Comparison of ENCODE assay signal across 9 cellular contexts in the genomic region with DNA sequence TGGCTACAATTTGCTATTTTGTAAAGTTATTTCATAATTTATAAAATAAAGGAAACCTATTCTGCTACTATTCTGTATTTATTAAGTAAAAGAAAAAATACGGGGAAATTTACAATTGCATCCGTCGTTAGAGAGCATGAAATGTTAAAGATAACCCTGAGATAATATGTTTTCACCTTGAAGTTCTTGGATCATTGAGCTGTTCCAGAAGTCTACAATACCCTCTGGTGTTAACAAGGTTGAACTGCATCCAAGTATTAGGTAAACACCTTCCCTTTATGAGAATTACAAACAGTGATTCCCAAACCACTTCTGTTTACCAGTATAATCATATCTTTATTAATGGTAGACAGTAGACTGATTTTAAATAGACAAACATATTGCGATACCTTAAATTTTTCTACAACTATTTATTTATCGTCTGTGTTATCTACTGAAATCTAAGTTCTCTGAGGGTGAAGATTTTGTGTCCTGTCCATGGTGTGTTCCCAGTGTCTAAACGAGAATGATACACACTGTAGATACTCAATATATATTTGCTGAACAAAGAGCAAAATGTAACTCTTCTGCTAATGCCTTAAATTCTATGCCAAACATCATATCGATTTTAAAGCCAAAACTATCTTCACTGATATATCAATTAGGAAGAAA. TPM values are rescaled to one million over a fixed set of nuclear protein-coding genes. Genes with fewer than 3 reads are reported as not detected.
DNase-seq lines count a peak whose midpoint lies in the region; ATAC-seq and TF ChIP-seq lines count a peak whose summit lies in the region.
"Had no signal": no experiment of that assay in that cellular context is flagged by ENCODE, and none has a peak within 500 bp of the region (broad histone marks: within the 10 kb centered on the region; RNA-seq: fewer than 3 reads in every experiment).

No MANE protein-coding gene starts in this region.

- no peak overlapping the region for H2AFZ ChIP-seq in PC-3 (ENCODE audit: low read length)

- H3K27me3 ChIP-seq in PC-3 (ENCODE audit: low read length) = no peaks in the 10 kb centered on the region

- no peak overlapping the region for H3K9ac ChIP-seq in PC-3 (ENCODE audit: low read length)

- in situ Hi-C loops in G401 (cut with HindIII; ENCODE audit: low sequenced_read_pairs) = loop anchor here (25.0 kb wide), 1 partner anchor 244 kb away; no protein-coding TSS in a partner anchor

- no peak overlapping the region for H3K27ac ChIP-seq in PC-3 (ENCODE audit: low read length)

- H3K9me2 ChIP-seq in PC-3 (replicated peaks; ENCODE audit: low read length) = no peaks in the 10 kb centered on the region

- POLR2A ChIA-PET in PC-3 (lab: Charles Lee; ENCODE audit: unreplicated experiment) = no interaction called here

- H3F3A ChIP-seq in PC-3 (ENCODE audit: low read length, unreplicated experiment) = no peaks in the 10 kb centered on the region

- no TSS peak for BruUV-seq in PC-3 (replicated peaks; lab: Mats Ljungman, UMichigan)

- no peak overlapping the region for H3K4me2 ChIP-seq in PC-3 (ENCODE audit: low read length)

- intact Hi-C loops in PC-3 (cut with micrococcal nuclease) = loop anchor here (1.0 to 2.0 kb wide), 2 partner anchors 83 to 251 kb away; no protein-coding TSS in a partner anchor

- H3K36me3 ChIP-seq in PC-3 (ENCODE audit: low read depth, low read length) = no peaks in the 10 kb centered on the region

- DNase-seq in G401 (ENCODE audit: low spot score) (peak; percentile 48), HPDE6-E6E7 (ENCODE audit: extremely low spot score) (peak; percentile 17), PC-3 (peak; percentile 50), epithelial cell of proximal tubule (ENCODE audit: low read depth) (peak; percentile 3), putamen (ENCODE audit: low spot score) (peak; percentile 20), NCI-H128 (lab: John Stamatoyannopoulos, UW; ENCODE audit: unreplicated experiment) (no peak)
- no peak for DNase-seq in activated CD4-positive, CD25-positive, alpha-beta regulatory T cell treated with anti-CD3 and anti-CD28 coated beads, Interleukin-2, amount 50 U/mL, for 72 hours
- DNase-seq: activated B cell treated with CpG ODN at 0.5 μM for 24 hours had no signal

- ATAC-seq in GM21381 (IDR thresholded peaks at IDR 0.05; ENCODE audit: unreplicated experiment) (peak; percentile 72), PC-3 (peak; percentile 61)

- no peaks in the 10 kb centered on the region for H3K79me2 ChIP-seq in PC-3 (ENCODE audit: low read length)

- H4K20me1 ChIP-seq in PC-3 (ENCODE audit: low read length) = no peaks in the 10 kb centered on the region

- H3K4me3 ChIP-seq in PC-3 (ENCODE audit: low read length) = no peak overlapping the region
- no peak overlapping the region for H3K4me3 ChIP-seq in epithelial cell of proximal tubule (ENCODE audit: low read depth, low read length)

- TF ChIP-seq CTCF in PC-3 (conservative IDR thresholded peaks at IDR 0.05; ENCODE audit: low read depth, low read length) = peak; percentile 57
- peak; percentile 74 for TF ChIP-seq CTCF in epithelial cell of proximal tubule (conservative IDR thresholded peaks at IDR 0.05; ENCODE audit: low read depth, low read length)

- no peaks in the 10 kb centered on the region for H3K4me1 ChIP-seq in PC-3 (ENCODE audit: insufficient read depth, low read length)

- CTCF ChIA-PET in PC-3 (lab: Charles Lee) = interaction anchor here (1.0 kb wide), 1 partner anchor 250 kb away, joined by 3 read pairs; no protein-coding TSS in a partner anchor

- no peaks in the 10 kb centered on the region for H3K9me3 ChIP-seq in PC-3 (ENCODE audit: low read length)

RNA-seq across cellular contexts. Expression of gene TBC1D32, which starts 28.2 kb away (rescaled TPM):
- total RNA-seq in G401 (2014; rRNA removed; shearing (Covaris generic)) = 6.6 and 11.6 TPM in 2 replicates
- total RNA-seq in PC-3 (2014; rRNA removed) (2.7 and 5.4 TPM in 2 replicates), epithelial cell of proximal tubule (3.6 and 4.1 TPM in 2 replicates)

Comparison
In these comparisons a context has a peak if more than half of its experiments do, and no peak if none do; other contexts are left out.
1. DNase-seq: peak in G401 (single experiment), HPDE6-E6E7 (single experiment), PC-3 (single experiment), epithelial cell of proximal tubule (single experiment) and putamen (single experiment); none in NCI-H128 (single experiment) and activated CD4-positive, CD25-positive, alpha-beta regulatory T cell treated with anti-CD3 and anti-CD28 coated beads, Interleukin-2, amount 50 U/mL, for 72 hours (single experiment).